Comparison of ENCODE assay signal across 31 cellular contexts in genomic region chr18:78784861-78785260, GRCh38.
"Had no signal": no experiment of that assay in that cellular context is flagged by ENCODE, and none has a peak within 500 bp of the region (broad histone marks: within the 10 kb centered on the region; RNA-seq: fewer than 3 reads in every experiment).

No MANE protein-coding gene starts in this region.

- H3K4me1 ChIP-seq: parathyroid adenoma, prostate gland, right lobe of liver, stomach, suprapubic skin, testis, transverse colon, upper lobe of right lung, uterus had no signal

- H2AFZ ChIP-seq: parathyroid adenoma had no signal

- H3K79me2 ChIP-seq: parathyroid adenoma had no signal

- H3K9me3 ChIP-seq: neutrophil, ovary, prostate gland, right lobe of liver, stomach, suprapubic skin, testis, tibial artery, transverse colon, upper lobe of right lung, uterus had no signal

- ATAC-seq: naive thymus-derived CD8-positive, alpha-beta T cell; natural killer cell treated with Interleukin-12 subunit alpha and Interleukin-12 subunit beta and Interleukin-15 and Interleukin-18, amount 100 ng/mL, for 72 hours; right cardiac atrium; right lobe of liver; stimulated activated effector memory CD8-positive, alpha-beta T cell treated with anti-CD3 and anti-CD28 coated beads, Interleukin-12 subunit alpha, Interleukin-12 subunit beta, amount 100 ng/mL, for 72 hours; stimulated activated naive B cell treated with anti-CD40 and anti-IgM and Interleukin-4, amounts not matched to agents 10 μg/mL and 1 μg/mL and 100 μg/mL, for 72 hours; upper lobe of right lung had no signal

- H3K36me3 Mint-ChIP-seq: naive B cell; naive thymus-derived CD8-positive, alpha-beta T cell; natural killer cell treated with Interleukin-12 subunit alpha and Interleukin-12 subunit beta and Interleukin-15 and Interleukin-18, amount 100 ng/mL, for 72 hours; stimulated activated effector memory CD8-positive, alpha-beta T cell treated with anti-CD3 and anti-CD28 coated beads, Interleukin-12 subunit alpha, Interleukin-12 subunit beta, amount 100 ng/mL, for 72 hours; stimulated activated naive B cell treated with anti-CD40 and anti-IgM and Interleukin-4, amounts not matched to agents 10 μg/mL and 1 μg/mL and 100 μg/mL, for 72 hours; type B pancreatic cell had no signal

- H3K36me3 ChIP-seq: neutrophil, ovary, prostate gland, right lobe of liver, stomach, suprapubic skin, tibial artery, transverse colon, upper lobe of right lung, uterus had no signal

- H3K4me3 Mint-ChIP-seq: naive B cell; naive thymus-derived CD8-positive, alpha-beta T cell; natural killer cell treated with Interleukin-12 subunit alpha and Interleukin-12 subunit beta and Interleukin-15 and Interleukin-18, amount 100 ng/mL, for 72 hours; nephron progenitor cell; neural crest cell; stimulated activated effector memory CD8-positive, alpha-beta T cell treated with anti-CD3 and anti-CD28 coated beads, Interleukin-12 subunit alpha, Interleukin-12 subunit beta, amount 100 ng/mL, for 72 hours; stimulated activated naive B cell treated with anti-CD40 and anti-IgM and Interleukin-4, amounts not matched to agents 10 μg/mL and 1 μg/mL and 100 μg/mL, for 72 hours; stimulated activated naive CD8-positive, alpha-beta T cell treated with anti-CD3 and anti-CD28 coated beads, Interleukin-15, Interleukin-2, amounts not matched to agents 100 ng/mL and 50 ng/mL, for 24 hours; type B pancreatic cell had no signal

- H3K27ac Mint-ChIP-seq: naive B cell; naive thymus-derived CD8-positive, alpha-beta T cell; natural killer cell treated with Interleukin-12 subunit alpha and Interleukin-12 subunit beta and Interleukin-15 and Interleukin-18, amount 100 ng/mL, for 72 hours; stimulated activated effector memory CD8-positive, alpha-beta T cell treated with anti-CD3 and anti-CD28 coated beads, Interleukin-12 subunit alpha, Interleukin-12 subunit beta, amount 100 ng/mL, for 72 hours; stimulated activated naive B cell treated with anti-CD40 and anti-IgM and Interleukin-4, amounts not matched to agents 10 μg/mL and 1 μg/mL and 100 μg/mL, for 72 hours; stimulated activated naive CD8-positive, alpha-beta T cell treated with anti-CD3 and anti-CD28 coated beads, Interleukin-15, Interleukin-2, amounts not matched to agents 100 ng/mL and 50 ng/mL, for 24 hours; type B pancreatic cell had no signal

- H3K27me3 Mint-ChIP-seq: naive B cell; natural killer cell treated with Interleukin-12 subunit alpha and Interleukin-12 subunit beta and Interleukin-15 and Interleukin-18, amount 100 ng/mL, for 72 hours; stimulated activated naive CD8-positive, alpha-beta T cell treated with anti-CD3 and anti-CD28 coated beads, Interleukin-15, Interleukin-2, amounts not matched to agents 100 ng/mL and 50 ng/mL, for 24 hours had no signal

- H3K4me3 ChIP-seq: ovary, prostate gland, right lobe of liver, skin epidermis, smooth muscle cell, stomach, suprapubic skin, testis, tibial artery, transverse colon, upper lobe of right lung, uterus had no signal

- H3K27ac ChIP-seq: neutrophil, ovary, parathyroid adenoma, prostate gland, right lobe of liver, skin epidermis, stomach, suprapubic skin, testis, tibial artery, transverse colon, upper lobe of right lung, uterus had no signal

- H3K4me1 Mint-ChIP-seq: naive B cell; naive thymus-derived CD8-positive, alpha-beta T cell; nephron progenitor cell; neural crest cell; stimulated activated effector memory CD8-positive, alpha-beta T cell treated with anti-CD3 and anti-CD28 coated beads, Interleukin-12 subunit alpha, Interleukin-12 subunit beta, amount 100 ng/mL, for 72 hours; stimulated activated naive B cell treated with anti-CD40 and anti-IgM and Interleukin-4, amounts not matched to agents 10 μg/mL and 1 μg/mL and 100 μg/mL, for 72 hours had no signal

- H3K4me2 ChIP-seq: smooth muscle cell had no signal

- H3K9me3 Mint-ChIP-seq: naive B cell; natural killer cell treated with Interleukin-12 subunit alpha and Interleukin-12 subunit beta and Interleukin-15 and Interleukin-18, amount 100 ng/mL, for 72 hours; nephron progenitor cell; neural crest cell; stimulated activated effector memory CD8-positive, alpha-beta T cell treated with anti-CD3 and anti-CD28 coated beads, Interleukin-12 subunit alpha, Interleukin-12 subunit beta, amount 100 ng/mL, for 72 hours; stimulated activated naive B cell treated with anti-CD40 and anti-IgM and Interleukin-4, amounts not matched to agents 10 μg/mL and 1 μg/mL and 100 μg/mL, for 72 hours; stimulated activated naive CD8-positive, alpha-beta T cell treated with anti-CD3 and anti-CD28 coated beads, Interleukin-15, Interleukin-2, amounts not matched to agents 100 ng/mL and 50 ng/mL, for 24 hours; type B pancreatic cell had no signal

- H3K27me3 ChIP-seq: neutrophil, ovary, right lobe of liver, testis, transverse colon, upper lobe of right lung, uterus had no signal

- DNase-seq: naive B cell; naive thymus-derived CD8-positive, alpha-beta T cell; nephron progenitor cell; nucleus accumbens; ovary; retina; right cardiac atrium; right lobe of liver; stimulated activated CD4-positive, alpha-beta T cell treated with anti-CD3 and anti-CD28 coated beads, Interleukin-15, amount 100 ng/mL, for 24 hours; stimulated activated CD4-positive, alpha-beta T cell treated with anti-CD3 and anti-CD28 coated beads, Interleukin-2, amount 100 ng/mL, for 24 hours; stimulated activated CD4-positive, alpha-beta T cell treated with anti-CD3 and anti-CD28 coated beads, Interleukin-2, amount 100 ng/mL, for 48 hours; stimulated activated CD4-positive, alpha-beta T cell treated with anti-CD3 and anti-CD28 coated beads, Interleukin-4, amount 100 ng/mL, for 24 hours; stimulated activated naive B cell treated with anti-CD40 and anti-IgM and Interleukin-4, amounts not matched to agents 10 μg/mL and 1 μg/mL and 100 μg/mL, for 72 hours; stimulated activated naive CD4-positive, alpha-beta T cell treated with Interleukin-2 at 50 U/mL for 16 hours; stomach; testis; tibial artery; transverse colon; upper lobe of right lung; uterus had no signal
